In the genomic region with DNA sequence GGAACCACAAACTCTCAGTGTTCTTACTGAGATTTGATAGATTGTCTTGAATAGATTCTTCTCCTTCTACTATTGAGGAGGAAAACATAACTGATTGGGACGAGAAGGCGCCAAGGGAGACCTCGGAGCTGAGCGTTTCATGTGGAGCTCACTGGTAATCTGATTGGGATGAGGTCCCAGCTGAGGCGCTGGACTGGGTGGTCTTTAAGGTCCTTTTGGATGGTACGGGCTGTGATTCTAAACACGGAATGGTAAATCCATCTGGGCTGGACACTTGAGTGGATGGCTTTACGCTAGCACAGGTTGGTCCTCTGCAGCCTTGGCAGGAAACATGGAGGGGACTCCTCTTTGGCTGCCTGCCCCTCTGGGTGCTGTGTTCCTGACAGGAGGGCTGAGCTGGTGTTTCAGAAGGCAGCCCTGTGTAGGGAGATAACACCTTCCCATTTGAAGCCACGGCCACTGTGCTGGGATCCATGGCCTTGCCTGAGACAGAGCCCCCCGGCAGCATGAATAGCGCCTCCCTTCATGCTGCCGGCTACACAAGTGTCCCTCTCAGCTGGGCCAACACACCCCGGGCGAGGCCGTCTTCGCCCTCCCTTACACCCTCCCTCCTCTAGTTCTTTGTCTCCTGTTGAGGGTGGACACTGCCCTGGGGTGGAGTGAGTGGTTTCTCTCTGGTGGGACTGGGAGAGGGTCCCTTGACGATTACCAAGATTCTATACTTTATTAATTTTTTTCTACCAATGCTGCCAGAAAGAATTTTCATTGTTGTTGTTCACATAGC, we compare ENCODE assay signal across 20 cellular contexts.
DNase-seq lines count a peak whose midpoint lies in the region; ATAC-seq and TF ChIP-seq lines count a peak whose summit lies in the region.
"Had no signal": no experiment of that assay in that cellular context is flagged by ENCODE, and none has a peak within 500 bp of the region (broad histone marks: within the 10 kb centered on the region; RNA-seq: fewer than 3 reads in every experiment).

No MANE protein-coding gene starts in this region.

- H3K27ac Mint-ChIP-seq in activated naive CD8-positive, alpha-beta T cell = peak overlapping the region; percentile 28
- H3K27ac Mint-ChIP-seq in activated naive CD8-positive, alpha-beta T cell treated with anti-CD3 and anti-CD28 coated beads, Interleukin-2, amount 50 U/mL, for 24 hours = no peak overlapping the region
- H3K27ac Mint-ChIP-seq in type B pancreatic cell = no peak overlapping the region
- no peak overlapping the region for H3K27ac Mint-ChIP-seq in activated CD4-positive, alpha-beta memory T cell treated with anti-CD3 and anti-CD28 coated beads for 36 hours
- H3K27ac Mint-ChIP-seq: CD4-positive, CD25-positive, alpha-beta regulatory T cell had no signal

- ATAC-seq in activated naive CD8-positive, alpha-beta T cell treated with anti-CD3 and anti-CD28 coated beads, Interleukin-2, amount 50 U/mL, for 24 hours = no peak
- no peak for ATAC-seq in left lobe of liver
- ATAC-seq in left lung = no peak
- ATAC-seq: Right ventricle myocardium inferior had no signal

- TF ChIP-seq CTCF in KMS-11 (conservative IDR thresholded peaks at IDR 0.05; ENCODE audit: low read depth, low read length) (no peak), type B pancreatic cell (conservative IDR thresholded peaks at IDR 0.05) (no peak), left lung (IDR thresholded peaks at IDR 0.05) (no peak)

- no peaks in the 10 kb centered on the region for H3K9me3 ChIP-seq in left lung
- H3K9me3 ChIP-seq: MG63, SJCRH30 had no signal

- H3K4me3 ChIP-seq in KMS-11 (IDR thresholded peaks at IDR 0.05; ENCODE audit: insufficient read depth, low read depth, low read length) (no peak overlapping the region), left lung (no peak overlapping the region)
- H3K4me3 ChIP-seq: BLaER1, MG63, PC-9, SJCRH30 had no signal

- H3K36me3 ChIP-seq in KMS-11 (ENCODE audit: insufficient read depth) = no peaks in the 10 kb centered on the region
- H3K36me3 ChIP-seq in left lung = no peaks in the 10 kb centered on the region
- H3K36me3 ChIP-seq: BLaER1, MG63, SJCRH30 had no signal

- peak overlapping the region; percentile 43; the same call in 1 of the 2 replicates for H2AFZ ChIP-seq in KMS-11 (ENCODE audit: low read depth)
- H2AFZ ChIP-seq: PC-9 had no signal

- peaks cover 2% of the 10 kb centered on the region for H3K27me3 Mint-ChIP-seq in activated naive CD8-positive, alpha-beta T cell
- H3K27me3 Mint-ChIP-seq in activated naive CD8-positive, alpha-beta T cell treated with anti-CD3 and anti-CD28 coated beads, Interleukin-2, amount 50 U/mL, for 24 hours = peaks cover 2% of the 10 kb centered on the region
- peaks cover 7% of the 10 kb centered on the region for H3K27me3 Mint-ChIP-seq in type B pancreatic cell
- no peaks in the 10 kb centered on the region for H3K27me3 Mint-ChIP-seq in activated CD4-positive, alpha-beta memory T cell treated with anti-CD3 and anti-CD28 coated beads for 36 hours
- H3K27me3 Mint-ChIP-seq: CD4-positive, CD25-positive, alpha-beta regulatory T cell had no signal

- peaks cover 15% of the 10 kb centered on the region for H3K4me1 Mint-ChIP-seq in activated naive CD8-positive, alpha-beta T cell (ENCODE audit: low read depth)
- peaks cover 14% of the 10 kb centered on the region for H3K4me1 Mint-ChIP-seq in activated naive CD8-positive, alpha-beta T cell treated with anti-CD3 and anti-CD28 coated beads, Interleukin-2, amount 50 U/mL, for 24 hours
- H3K4me1 Mint-ChIP-seq in type B pancreatic cell (ENCODE audit: unreplicated experiment) = no peaks in the 10 kb centered on the region
- H3K4me1 Mint-ChIP-seq in activated CD4-positive, alpha-beta memory T cell treated with anti-CD3 and anti-CD28 coated beads for 36 hours (ENCODE audit: low read depth) = no peaks in the 10 kb centered on the region
- H3K4me1 Mint-ChIP-seq: CD4-positive, CD25-positive, alpha-beta regulatory T cell had no signal

- POLR2A ChIA-PET in activated CD4-positive, alpha-beta memory T cell treated with anti-CD3 and anti-CD28 coated beads for 36 hours (lab: Charles Lee) = no interaction called here

- H3K27me3 ChIP-seq in KMS-11 (ENCODE audit: insufficient read depth, low read depth) (no peaks in the 10 kb centered on the region), left lung (no peaks in the 10 kb centered on the region)
- H3K27me3 ChIP-seq: BLaER1, MG63 had no signal

- peaks cover 6% of the 10 kb centered on the region for H3K36me3 Mint-ChIP-seq in activated naive CD8-positive, alpha-beta T cell
- H3K36me3 Mint-ChIP-seq in activated naive CD8-positive, alpha-beta T cell treated with anti-CD3 and anti-CD28 coated beads, Interleukin-2, amount 50 U/mL, for 24 hours (ENCODE audit: low read depth) = peaks cover 2% of the 10 kb centered on the region
- no peaks in the 10 kb centered on the region for H3K36me3 Mint-ChIP-seq in type B pancreatic cell
- peaks cover under 1% of the 10 kb centered on the region for H3K36me3 Mint-ChIP-seq in activated CD4-positive, alpha-beta memory T cell treated with anti-CD3 and anti-CD28 coated beads for 36 hours
- H3K36me3 Mint-ChIP-seq: CD4-positive, CD25-positive, alpha-beta regulatory T cell had no signal

- no peak overlapping the region for H3K9ac ChIP-seq in KMS-11
- H3K9ac ChIP-seq: BLaER1 had no signal

- no peaks in the 10 kb centered on the region for H4K20me1 ChIP-seq in KMS-11 (ENCODE audit: insufficient read depth)
- H4K20me1 ChIP-seq: BLaER1 had no signal

- no peak overlapping the region for H3K4me2 ChIP-seq in KMS-11
- H3K4me2 ChIP-seq: BLaER1, PC-9 had no signal

- CTCF ChIA-PET in activated CD4-positive, alpha-beta memory T cell treated with anti-CD3 and anti-CD28 coated beads for 36 hours (lab: Charles Lee) = no interaction called here

- H3K79me2 ChIP-seq in KMS-11 (ENCODE audit: insufficient read depth, low read depth) = no peaks in the 10 kb centered on the region

- no peak overlapping the region for H3K27ac ChIP-seq in KMS-11
- H3K27ac ChIP-seq in left lung = no peak overlapping the region
- H3K27ac ChIP-seq: BLaER1, PC-9, SJCRH30 had no signal

- H3K4me1 ChIP-seq in KMS-11 (ENCODE audit: low read depth, poor library complexity, severe bottlenecking) (peaks cover 17% of the 10 kb centered on the region), left lung (no peaks in the 10 kb centered on the region)
- H3K4me1 ChIP-seq: BLaER1, SJCRH30 had no signal

- H3K9me3 Mint-ChIP-seq in activated naive CD8-positive, alpha-beta T cell (ENCODE audit: low read depth) = peaks cover 12% of the 10 kb centered on the region
- H3K9me3 Mint-ChIP-seq in activated naive CD8-positive, alpha-beta T cell treated with anti-CD3 and anti-CD28 coated beads, Interleukin-2, amount 50 U/mL, for 24 hours = peaks cover 6% of the 10 kb centered on the region
- peaks cover 5% of the 10 kb centered on the region for H3K9me3 Mint-ChIP-seq in type B pancreatic cell
- H3K9me3 Mint-ChIP-seq in activated CD4-positive, alpha-beta memory T cell treated with anti-CD3 and anti-CD28 coated beads for 36 hours = peaks cover 12% of the 10 kb centered on the region

- DNase-seq in activated naive CD8-positive, alpha-beta T cell treated with anti-CD3 and anti-CD28 coated beads, Interleukin-2, amount 50 U/mL, for 24 hours = no peak
- DNase-seq in left lobe of liver (ENCODE audit: low spot score) (peak; percentile 28), type B pancreatic cell (ENCODE audit: extremely low spot score, unreplicated experiment) (peak; percentile 48), left lung (no peak)
- DNase-seq in activated CD4-positive, alpha-beta memory T cell treated with anti-CD3 and anti-CD28 coated beads for 36 hours = no peak
- DNase-seq: CD4-positive, CD25-positive, alpha-beta regulatory T cell; KBM-7; MG63; NCI-H1105 treated with DMSO at 0.1 percent for 48 hours; NCI-H146; NCI-H1930; NCI-H2107; NCI-H524; NCI-H748 treated with DMSO at 0.1 percent for 48 hours; PC-9; SJCRH30 had no signal

- intact Hi-C loops in activated CD4-positive, alpha-beta memory T cell treated with anti-CD3 and anti-CD28 coated beads for 36 hours (cut with micrococcal nuclease) = no loop called here
- intact Hi-C loops in left lung (cut with DNase I) = no loop called here

- no peak overlapping the region for H3K4me3 Mint-ChIP-seq in activated naive CD8-positive, alpha-beta T cell
- H3K4me3 Mint-ChIP-seq in activated naive CD8-positive, alpha-beta T cell treated with anti-CD3 and anti-CD28 coated beads, Interleukin-2, amount 50 U/mL, for 24 hours = no peak overlapping the region
- H3K4me3 Mint-ChIP-seq in type B pancreatic cell = no peak overlapping the region
- H3K4me3 Mint-ChIP-seq in activated CD4-positive, alpha-beta memory T cell treated with anti-CD3 and anti-CD28 coated beads for 36 hours = no peak overlapping the region
- H3K4me3 Mint-ChIP-seq: CD4-positive, CD25-positive, alpha-beta regulatory T cell had no signal

Comparison
In these comparisons a context has a peak if more than half of its experiments do, and no peak if none do; other contexts are left out.
1. DNase-seq: peak in left lobe of liver (single experiment) and type B pancreatic cell (single experiment); none in activated naive CD8-positive, alpha-beta T cell treated with anti-CD3 and anti-CD28 coated beads, Interleukin-2, amount 50 U/mL, for 24 hours (single experiment), activated CD4-positive, alpha-beta memory T cell treated with anti-CD3 and anti-CD28 coated beads for 36 hours (single experiment) and left lung (0 of 2).